12 cellular contexts compared by ENCODE assay signal in genomic region chr2:80303825-80304521, GRCh38. TPM values are rescaled to one million over a fixed set of nuclear protein-coding genes. Genes with fewer than 3 reads are reported as not detected.
DNase-seq lines count a peak whose midpoint lies in the region; ATAC-seq and TF ChIP-seq lines count a peak whose summit lies in the region.
"Had no signal": no experiment of that assay in that cellular context is flagged by ENCODE, and none has a peak within 500 bp of the region (broad histone marks: within the 10 kb centered on the region; RNA-seq: fewer than 3 reads in every experiment).

No MANE protein-coding gene starts in this region.

- intact Hi-C loops in sigmoid colon (cut with DNase I): no loop called here

- peak overlapping the region in 2 of 4 donors; percentile 26 to 59 for H3K27ac ChIP-seq in sigmoid colon
- H3K27ac ChIP-seq: KMS-11, neutrophil had no signal

- TF ChIP-seq POLR2A in sigmoid colon (IDR thresholded peaks at IDR 0.05): no peak

- in situ Hi-C loops in HAP-1 (cut with MboI; ENCODE audit: low sequenced_read_pairs): no loop called here

- TF ChIP-seq CTCF in sigmoid colon (IDR thresholded peaks at IDR 0.05): no peak

- ATAC-seq in esophagus mucosa (no peak), GM19324 (IDR thresholded peaks at IDR 0.05; ENCODE audit: low FRiP score, unreplicated experiment) (no peak)

- H3K4me3 ChIP-seq in HAP-1 (peak overlapping the region; percentile 31), adipocyte (ENCODE audit: low read length) (peak overlapping the region; percentile 75), iPS-11a (ENCODE audit: low read depth, low read length) (peak overlapping the region; percentile 53), sigmoid colon (peak overlapping the region; percentile 16 to 56 (median 46))

- DNase-seq in HAP-1 (ENCODE audit: low spot score in 2 of 2) (peak in 1 of 2 experiments; percentile 48), adipocyte (ENCODE audit: low read depth) (peak; percentile 8), sigmoid colon (no peak), SHP77 (lab: John Stamatoyannopoulos, UW) (no peak), NCI-H526 (lab: John Stamatoyannopoulos, UW) (no peak)
- DNase-seq: activated T-cell treated with anti-CD3 and anti-CD28 coated beads, Interleukin-2, amount 50 U/mL, for 1 hour; RPMI8226 had no signal

- no peak overlapping the region for H3K9ac ChIP-seq in adipocyte (ENCODE audit: low read length)
- H3K9ac ChIP-seq: KMS-11 had no signal

- no peaks in the 10 kb centered on the region for H3K9me3 ChIP-seq in HAP-1
- no peaks in the 10 kb centered on the region for H3K9me3 ChIP-seq in adipocyte (ENCODE audit: control insufficient read depth, low read length)
- no peaks in the 10 kb centered on the region for H3K9me3 ChIP-seq in sigmoid colon
- H3K9me3 ChIP-seq: neutrophil had no signal

- H3K4me1 ChIP-seq in HAP-1 (no peaks in the 10 kb centered on the region), adipocyte (ENCODE audit: control insufficient read depth, insufficient read depth, low read length) (peaks cover 11% of the 10 kb centered on the region), sigmoid colon (peaks cover 0 to 21% (median 18%) of the 10 kb centered on the region in 4 donors)

- no peak for TF ChIP-seq EP300 in sigmoid colon (IDR thresholded peaks at IDR 0.05)

- H3K36me3 ChIP-seq in HAP-1 (replicated peaks) (no peaks in the 10 kb centered on the region), adipocyte (ENCODE audit: control insufficient read depth, insufficient read depth, low read length, severe bottlenecking) (no peaks in the 10 kb centered on the region), sigmoid colon (no peaks in the 10 kb centered on the region)
- H3K36me3 ChIP-seq: neutrophil had no signal

- H3K27me3 ChIP-seq in HAP-1 (ENCODE audit: low read depth) (peaks cover 15% of the 10 kb centered on the region), adipocyte (replicated peaks; ENCODE audit: control insufficient read depth, insufficient read depth, low read length) (peaks cover 57% of the 10 kb centered on the region), sigmoid colon (peaks cover 13 to 49% (median 19%) of the 10 kb centered on the region in 3 donors)

- 1 to 2% methylated on average over 34 of the region's 34 CpGs for WGBS in sigmoid colon, 2 donors

RNA-seq across cellular contexts. Expression of gene LRRTM1, which starts 0.6 kb away (rescaled TPM):
- total RNA-seq in sigmoid colon: 1 to 10 TPM in 3 of 4 donors, under 1 TPM in 1; 0.49 to 3.0 (median 1.8) TPM
- polyA plus RNA-seq in sigmoid colon: under 1 TPM in 1 of 3 donors, not detected in 2; 0.76 TPM
- total RNA-seq in esophagus mucosa: not detected
